34 cellular contexts compared by ENCODE assay signal in genomic region chr3:196875258-196875657, GRCh38.
"Had no signal": no experiment of that assay in that cellular context is flagged by ENCODE, and none has a peak within 500 bp of the region (broad histone marks: within the 10 kb centered on the region; RNA-seq: fewer than 3 reads in every experiment).

No MANE protein-coding gene starts in this region.

- H2AFZ ChIP-seq: PC-9 had no signal

- H3K36me3 Mint-ChIP-seq: activated naive CD4-positive, alpha-beta T cell treated with anti-CD3 and anti-CD28 coated beads, Interleukin-2, amount 50 U/mL, for 72 hours had no signal

- H3K4me2 ChIP-seq: KMS-11, PC-9 had no signal

- H3K27ac Mint-ChIP-seq: activated B cell treated with CpG ODN at 0.5 μM for 24 hours; activated naive CD4-positive, alpha-beta T cell treated with anti-CD3 and anti-CD28 coated beads for 36 hours; activated naive CD4-positive, alpha-beta T cell treated with anti-CD3 and anti-CD28 coated beads, Interleukin-2, amount 50 U/mL, for 72 hours; activated T-helper 1 cell treated with anti-CD3 and anti-CD28 coated beads, Interleukin-12 subunit alpha, Interleukin-12 subunit beta, Interleukin-2, Interleukin-4 antibody, amounts not matched to agents 30 ng/mL and 10 ng/mL and 1 ng/mL, durations not matched to agents 14 hours and 24 hours and 36 hours; T-cell had no signal

- H3K27me3 Mint-ChIP-seq: activated B cell treated with CpG ODN at 0.5 μM for 24 hours; central memory CD8-positive, alpha-beta T cell; T-cell had no signal

- H3K4me3 Mint-ChIP-seq: activated B cell treated with CpG ODN at 0.5 μM for 24 hours; activated naive CD4-positive, alpha-beta T cell treated with anti-CD3 and anti-CD28 coated beads for 36 hours; activated T-helper 1 cell treated with anti-CD3 and anti-CD28 coated beads, Interleukin-12 subunit alpha, Interleukin-12 subunit beta, Interleukin-2, Interleukin-4 antibody, amounts not matched to agents 30 ng/mL and 10 ng/mL and 1 ng/mL, durations not matched to agents 14 hours and 24 hours and 36 hours; central memory CD8-positive, alpha-beta T cell; T-cell had no signal

- DNase-seq: activated B cell treated with CpG ODN at 0.5 μM for 24 hours; activated CD4-positive, alpha-beta T cell treated with anti-CD3 and anti-CD28 coated beads for 48 hours; activated CD4-positive, CD25-positive, alpha-beta regulatory T cell treated with anti-CD3 and anti-CD28 coated beads, Interleukin-2, amount 50 U/mL, for 72 hours; activated CD8-positive, alpha-beta memory T cell treated with anti-CD3 and anti-CD28 coated beads, Interleukin-2, amount 50 U/mL, for 4 hours; activated gamma-delta T cell treated with Interleukin-2 at 50 U/mL for 16 hours; activated naive CD4-positive, alpha-beta T cell treated with anti-CD3 and anti-CD28 coated beads for 36 hours; activated T-cell treated with anti-CD3 and anti-CD28 coated beads for 4 hours; amniotic stem cell; aorta; brain microvascular endothelial cell; NCI-H1092 treated with DMSO at 0.1 percent for 48 hours; NCI-H1417; NCI-H146; NCI-H187; NCI-H2029 treated with DMSO at 0.1 percent for 48 hours; NCI-H2107; NCI-H2171; NCI-H510A; NCI-H526; NCI-H748 treated with DMSO at 0.1 percent for 48 hours; NK-92 treated with Interleukin-12 subunit alpha and Interleukin-12 subunit beta, amount 100 ng/mL, for 24 hours; SIG-M5; T-cell; T-helper 2 cell; T-helper 9 cell had no signal

- H3K4me3 ChIP-seq: PC-9 had no signal

- H3K36me3 ChIP-seq: brain microvascular endothelial cell had no signal

- H3K9me3 Mint-ChIP-seq: activated B cell treated with CpG ODN at 0.5 μM for 24 hours; activated naive CD4-positive, alpha-beta T cell treated with anti-CD3 and anti-CD28 coated beads for 36 hours; activated naive CD4-positive, alpha-beta T cell treated with anti-CD3 and anti-CD28 coated beads, Interleukin-2, amount 50 U/mL, for 72 hours; activated T-helper 1 cell treated with anti-CD3 and anti-CD28 coated beads, Interleukin-12 subunit alpha, Interleukin-12 subunit beta, Interleukin-2, Interleukin-4 antibody, amounts not matched to agents 30 ng/mL and 10 ng/mL and 1 ng/mL, durations not matched to agents 14 hours and 24 hours and 36 hours; central memory CD8-positive, alpha-beta T cell; T-cell had no signal

- ATAC-seq: activated naive CD4-positive, alpha-beta T cell treated with anti-CD3 and anti-CD28 coated beads, Interleukin-2, amount 50 U/mL, for 72 hours; Right ventricle myocardium inferior; SK-N-SH treated with all-trans-retinoic acid at 6 μM for 48 hours; T-cell had no signal

- H3K27ac ChIP-seq: brain microvascular endothelial cell, KMS-11, PC-9, RWPE1, VCaP had no signal
